ENCODE assay signal across 34 cellular contexts in genomic region chr18:47143153-47143552, GRCh38.
"Had no signal": no experiment of that assay in that cellular context is flagged by ENCODE, and none has a peak within 500 bp of the region (broad histone marks: within the 10 kb centered on the region; RNA-seq: fewer than 3 reads in every experiment).

No MANE protein-coding gene starts in this region.

- DNase-seq: activated B cell treated with CpG ODN at 0.5 μM for 24 hours; activated CD4-positive, alpha-beta memory T cell treated with anti-CD3 and anti-CD28 coated beads for 36 hours; activated CD4-positive, alpha-beta T cell treated with anti-CD3 and anti-CD28 coated beads for 4 hours; activated CD4-positive, alpha-beta T cell treated with anti-CD3 and anti-CD28 coated beads, Interleukin-2, amount 10 ng/mL, durations not matched to agents 24 days and 14 days; activated CD4-positive, alpha-beta T cell treated with anti-CD3 and anti-CD28 coated beads, Interleukin-2, amount 50 U/mL, for 1 hour; activated CD4-positive, alpha-beta T cell treated with anti-CD3 and anti-CD28 coated beads, Interleukin-2, amount 50 U/mL, for 4 hours; activated CD4-positive, CD25-positive, alpha-beta regulatory T cell treated with anti-CD3 and anti-CD28 coated beads, Interleukin-2, amount 50 U/mL, for 72 hours; activated CD8-positive, alpha-beta memory T cell treated with anti-CD3 and anti-CD28 coated beads, Interleukin-2, amount 50 U/mL, for 4 hours; activated CD8-positive, alpha-beta T cell treated with anti-CD3 and anti-CD28 coated beads for 36 hours; activated effector memory CD4-positive, alpha-beta T cell treated with anti-CD3 and anti-CD28 coated beads, Interleukin-2, amount 50 U/mL, for 16 hours; activated gamma-delta T cell treated with Interleukin-2 at 50 U/mL for 16 hours; activated naive CD4-positive, alpha-beta T cell; activated naive CD4-positive, alpha-beta T cell treated with anti-CD3 and anti-CD28 coated beads for 36 hours; activated naive CD4-positive, alpha-beta T cell treated with anti-CD3 and anti-CD28 coated beads, Interleukin-2, amount 50 U/mL, for 16 hours; activated naive CD8-positive, alpha-beta T cell treated with anti-CD3 and anti-CD28 coated beads for 36 hours; activated T-cell treated with anti-CD3 and anti-CD28 coated beads for 4 hours; activated T-cell treated with anti-CD3 and anti-CD28 coated beads, Interleukin-2, amount 50 U/mL, for 1 hour; activated T-cell treated with anti-CD3 and anti-CD28 coated beads, Interleukin-2, amount 50 U/mL, for 4 hours; activated T-cell treated with anti-CD3 and anti-CD28 coated beads, Interleukin-2, amount 50 U/mL, for 72 hours; adrenal gland; amniotic stem cell; aorta; body of pancreas; brain microvascular endothelial cell; caudate nucleus; cerebellar nuclear complex; T-helper 2 cell; T-helper 9 cell had no signal

- ATAC-seq: activated CD8-positive, alpha-beta T cell treated with anti-CD3 and anti-CD28 coated beads for 36 hours; activated naive CD4-positive, alpha-beta T cell treated with anti-CD3 and anti-CD28 coated beads, Interleukin-2, amount 50 U/mL, for 72 hours; activated T-cell treated with anti-CD3 and anti-CD28 coated beads, Interleukin-2, amount 50 U/mL, for 4 hours; activated T-cell treated with anti-CD3 and anti-CD28 coated beads, Interleukin-2, amount 50 U/mL, for 72 hours; activated T-helper 17 cell treated with anti-CD3 and anti-CD28 coated beads, Interleukin-2, amount 50 U/mL, for 72 hours; body of pancreas had no signal

- H3K27me3 ChIP-seq: adrenal gland, body of pancreas, brain microvascular endothelial cell, breast epithelium had no signal

- H3K4me1 ChIP-seq: breast epithelium had no signal

- H3K9me3 ChIP-seq: adrenal gland, body of pancreas, breast epithelium had no signal

- H3K4me3 ChIP-seq: adrenal gland, body of pancreas, breast epithelium had no signal

- H3K27ac ChIP-seq: adrenal gland, body of pancreas, brain microvascular endothelial cell, breast epithelium, VCaP had no signal

- H3K36me3 ChIP-seq: adrenal gland, brain microvascular endothelial cell, breast epithelium had no signal

- FAIRE-seq: astrocyte, TTC549 had no signal
